In the genomic region with DNA sequence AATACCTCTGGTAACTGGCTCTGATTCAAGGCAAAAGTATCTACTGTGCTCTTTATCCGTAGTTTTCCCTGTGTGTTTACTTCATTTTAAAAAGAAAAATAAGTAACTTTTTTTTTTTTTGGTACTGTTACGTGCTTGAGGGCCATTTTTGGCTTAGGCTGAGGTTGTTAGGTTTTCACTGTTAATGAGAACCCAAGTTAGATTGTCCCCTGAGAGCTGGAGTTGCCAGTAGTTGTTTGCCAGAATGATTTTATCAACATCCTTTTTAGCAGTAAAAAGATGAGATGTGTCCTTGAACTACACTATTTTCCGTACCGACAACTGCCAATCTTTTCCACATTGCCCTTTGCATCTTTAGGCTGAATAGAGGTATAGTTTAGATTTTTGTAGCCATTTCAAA, we compare ENCODE assay signal across 17 cellular contexts. TPM values are rescaled to one million over a fixed set of nuclear protein-coding genes. Genes with fewer than 3 reads are reported as not detected.
DNase-seq lines count a peak whose midpoint lies in the region; ATAC-seq and TF ChIP-seq lines count a peak whose summit lies in the region.
"Had no signal": no experiment of that assay in that cellular context is flagged by ENCODE, and none has a peak within 500 bp of the region (broad histone marks: within the 10 kb centered on the region; RNA-seq: fewer than 3 reads in every experiment).

No MANE protein-coding gene starts in this region.

- TF ChIP-seq CTCF in esophagus squamous epithelium (IDR thresholded peaks at IDR 0.05), result no peak
- no peak for TF ChIP-seq CTCF in progenitor cell of endocrine pancreas (IDR thresholded peaks at IDR 0.05; ENCODE audit: unreplicated experiment)

- H3K27ac Mint-ChIP-seq in stimulated activated naive CD8-positive, alpha-beta T cell treated with anti-CD3 and anti-CD28 coated beads, Interleukin-15, Interleukin-2, amounts not matched to agents 100 ng/mL and 50 ng/mL, for 24 hours, result peak overlapping the region; percentile 22
- H3K27ac Mint-ChIP-seq in progenitor cell of endocrine pancreas, result peak overlapping the region; percentile 76
- H3K27ac Mint-ChIP-seq: activated B cell treated with CpG ODN at 0.5 μM for 24 hours; stimulated activated memory B cell treated with anti-CD40 and anti-IgM and Interleukin-4, amounts not matched to agents 10 μg/mL and 1 μg/mL and 100 μg/mL, for 72 hours had no signal

- H3K27me3 Mint-ChIP-seq in stimulated activated naive CD8-positive, alpha-beta T cell treated with anti-CD3 and anti-CD28 coated beads, Interleukin-15, Interleukin-2, amounts not matched to agents 100 ng/mL and 50 ng/mL, for 24 hours, result no peaks in the 10 kb centered on the region
- H3K27me3 Mint-ChIP-seq in progenitor cell of endocrine pancreas, result no peaks in the 10 kb centered on the region
- H3K27me3 Mint-ChIP-seq: activated B cell treated with CpG ODN at 0.5 μM for 24 hours; stimulated activated memory B cell treated with anti-CD40 and anti-IgM and Interleukin-4, amounts not matched to agents 10 μg/mL and 1 μg/mL and 100 μg/mL, for 72 hours had no signal

- peaks cover 66% of the 10 kb centered on the region for H3K4me1 Mint-ChIP-seq in stimulated activated naive CD8-positive, alpha-beta T cell treated with anti-CD3 and anti-CD28 coated beads, Interleukin-15, Interleukin-2, amounts not matched to agents 100 ng/mL and 50 ng/mL, for 24 hours (ENCODE audit: low read depth)
- peaks cover 28% of the 10 kb centered on the region for H3K4me1 Mint-ChIP-seq in progenitor cell of endocrine pancreas (ENCODE audit: low read depth)

- peak overlapping the region in 3 of 4 donors; percentile 30 to 59 (median 45) for H3K27ac ChIP-seq in esophagus squamous epithelium
- H3K27ac ChIP-seq: neutrophil had no signal

- no peaks in the 10 kb centered on the region for H3K9me3 ChIP-seq in esophagus squamous epithelium
- H3K9me3 ChIP-seq: neutrophil, Peyer's patch had no signal

- H3K27me3 ChIP-seq in esophagus squamous epithelium, result no peaks in the 10 kb centered on the region
- H3K27me3 ChIP-seq: neutrophil, Peyer's patch had no signal

- WGBS in esophagus squamous epithelium, 2 donors, result 40 to 74% methylated on average over 4 of the region's 4 CpGs

- no peak for TF ChIP-seq POLR2A in esophagus squamous epithelium (IDR thresholded peaks at IDR 0.05)

- no peaks in the 10 kb centered on the region for H3K9me3 Mint-ChIP-seq in stimulated activated naive CD8-positive, alpha-beta T cell treated with anti-CD3 and anti-CD28 coated beads, Interleukin-15, Interleukin-2, amounts not matched to agents 100 ng/mL and 50 ng/mL, for 24 hours
- no peaks in the 10 kb centered on the region for H3K9me3 Mint-ChIP-seq in progenitor cell of endocrine pancreas (ENCODE audit: low read depth)
- H3K9me3 Mint-ChIP-seq: activated B cell treated with CpG ODN at 0.5 μM for 24 hours; stimulated activated memory B cell treated with anti-CD40 and anti-IgM and Interleukin-4, amounts not matched to agents 10 μg/mL and 1 μg/mL and 100 μg/mL, for 72 hours had no signal

- peaks cover 25 to 75% (median 43%) of the 10 kb centered on the region in 3 donors for H3K4me1 ChIP-seq in esophagus squamous epithelium

- H3K4me3 ChIP-seq in esophagus squamous epithelium, result no peak overlapping the region
- H3K4me3 ChIP-seq: Peyer's patch had no signal

- intact Hi-C loops in esophagus squamous epithelium (cut with DNase I), result no loop called here

- no peak for ATAC-seq in stimulated activated naive CD8-positive, alpha-beta T cell treated with anti-CD3 and anti-CD28 coated beads, Interleukin-15, Interleukin-2, amounts not matched to agents 100 U/mL and 50 U/mL, for 24 hours
- no peak for ATAC-seq in HG02970 (IDR thresholded peaks at IDR 0.05; ENCODE audit: low FRiP score, unreplicated experiment)
- ATAC-seq: stimulated activated memory B cell treated with anti-CD40 and anti-IgM and Interleukin-4, amounts not matched to agents 10 μg/mL and 1 μg/mL and 100 μg/mL, for 72 hours had no signal

- no peak for DNase-seq in stimulated activated naive CD8-positive, alpha-beta T cell treated with anti-CD3 and anti-CD28 coated beads, Interleukin-15, Interleukin-2, amounts not matched to agents 100 U/mL and 50 U/mL, for 24 hours
- DNase-seq in esophagus squamous epithelium (lab: John Stamatoyannopoulos, UW), result no peak
- DNase-seq in progenitor cell of endocrine pancreas (ENCODE audit: low spot score, unreplicated experiment), result no peak
- no peak for DNase-seq in ureter (ENCODE audit: low spot score)
- DNase-seq in activated T-cell treated with anti-CD3 and anti-CD28 coated beads, Interleukin-2, amount 50 U/mL, for 48 hours, result no peak
- DNase-seq in nucleus accumbens (lab: John Stamatoyannopoulos, UW), result no peak
- DNase-seq: activated B cell treated with CpG ODN at 0.5 μM for 24 hours, activated gamma-delta T cell, GF-D8, islet precursor cell, KBM-7, NCI-H1105, Peyer's patch had no signal

- H3K4me3 Mint-ChIP-seq in stimulated activated naive CD8-positive, alpha-beta T cell treated with anti-CD3 and anti-CD28 coated beads, Interleukin-15, Interleukin-2, amounts not matched to agents 100 ng/mL and 50 ng/mL, for 24 hours, result no peak overlapping the region
- no peak overlapping the region for H3K4me3 Mint-ChIP-seq in progenitor cell of endocrine pancreas (ENCODE audit: low read depth)
- H3K4me3 Mint-ChIP-seq: activated B cell treated with CpG ODN at 0.5 μM for 24 hours; stimulated activated memory B cell treated with anti-CD40 and anti-IgM and Interleukin-4, amounts not matched to agents 10 μg/mL and 1 μg/mL and 100 μg/mL, for 72 hours had no signal

- H3K36me3 ChIP-seq in esophagus squamous epithelium, result peaks cover 0 to 28% (median 3%) of the 10 kb centered on the region in 3 donors

- H3K36me3 Mint-ChIP-seq in stimulated activated naive CD8-positive, alpha-beta T cell treated with anti-CD3 and anti-CD28 coated beads, Interleukin-15, Interleukin-2, amounts not matched to agents 100 ng/mL and 50 ng/mL, for 24 hours (ENCODE audit: low read depth), result peaks cover 17% of the 10 kb centered on the region
- peaks cover 5% of the 10 kb centered on the region for H3K36me3 Mint-ChIP-seq in progenitor cell of endocrine pancreas (ENCODE audit: insufficient read depth)

RNA-seq across cellular contexts. Expression of gene IQGAP1, which starts 35.9 kb away (rescaled TPM):
- 100 to 1,000 TPM; 181 to 285 (median 193) TPM for total RNA-seq in esophagus squamous epithelium
- 141 and 142 TPM in 2 replicates for total RNA-seq in progenitor cell of endocrine pancreas
- total RNA-seq in ureter, result 260 TPM
